ENCODE assay signal across 10 cellular contexts in the genomic region with DNA sequence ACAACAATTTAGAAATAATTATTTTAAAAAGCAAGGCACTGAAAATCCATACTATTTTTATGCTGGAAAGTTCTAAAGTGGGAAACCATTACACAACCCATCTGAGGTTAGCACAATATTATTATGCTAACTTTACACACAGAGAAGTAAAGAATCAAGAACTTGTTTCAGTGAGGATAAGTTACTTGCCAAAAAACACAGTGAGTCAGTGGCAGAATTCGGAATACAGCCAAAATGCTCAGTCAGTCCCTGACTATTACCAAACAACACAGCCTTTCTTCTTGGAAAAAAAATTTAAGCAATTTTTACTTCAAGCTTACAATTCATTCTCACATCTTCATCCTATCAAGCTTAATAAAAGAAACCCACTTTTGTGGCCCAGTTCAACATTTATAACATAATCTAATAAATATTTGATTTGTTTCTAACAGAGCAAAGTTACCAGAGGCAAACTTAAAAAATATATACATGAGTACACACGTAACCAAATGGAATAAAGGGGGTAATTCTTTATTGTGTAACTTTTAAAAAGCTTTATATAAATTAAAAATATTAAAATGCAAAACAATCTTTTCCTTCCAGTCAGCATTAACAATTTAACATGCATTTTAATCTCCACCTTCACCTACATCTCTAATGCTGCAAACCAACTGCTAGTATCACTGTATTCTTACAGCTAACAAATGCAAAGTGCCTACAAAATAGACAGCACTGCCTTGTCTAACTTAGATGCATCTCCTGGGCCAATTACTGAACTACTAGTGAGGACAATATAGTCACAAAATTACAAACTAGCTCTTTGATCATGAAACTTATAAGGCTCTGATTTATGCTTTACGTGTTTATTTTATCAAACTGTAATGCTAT. TPM values are rescaled to one million over a fixed set of nuclear protein-coding genes. Genes with fewer than 3 reads are reported as not detected.
DNase-seq lines count a peak whose midpoint lies in the region; ATAC-seq and TF ChIP-seq lines count a peak whose summit lies in the region.
"Had no signal": no experiment of that assay in that cellular context is flagged by ENCODE, and none has a peak within 500 bp of the region (broad histone marks: within the 10 kb centered on the region; RNA-seq: fewer than 3 reads in every experiment).

No MANE protein-coding gene starts in this region.

- in situ Hi-C loops in SK-MEL-5 (cut with HindIII; ENCODE audit: low pct_unique_long_range_greater_than_20kb, low sequenced_read_pairs): no loop called here

- intact Hi-C loops in prostate gland (cut with DNase I): loop anchor here (5.0 kb wide), 1 partner anchor 53 kb away; a partner anchor contains a TSS

- H3K27ac ChIP-seq in prostate gland: peak overlapping the region in 1 of 2 donors; percentile 7
- H3K27ac ChIP-seq: KMS-11 had no signal

- no peaks in the 10 kb centered on the region for H3K4me1 ChIP-seq in prostate gland (replicated peaks)

- no peaks in the 10 kb centered on the region for H3K9me3 ChIP-seq in prostate gland

- H3K36me3 ChIP-seq in prostate gland: no peaks in the 10 kb centered on the region

- no peak for TF ChIP-seq POLR2A in prostate gland (IDR thresholded peaks at IDR 0.05)

- no peaks in the 10 kb centered on the region for H3K27me3 ChIP-seq in prostate gland (replicated peaks; ENCODE audit: insufficient read depth)

- 45% methylated on average over 3 of the region's 3 CpGs for WGBS in prostate gland

- ATAC-seq in GM21367 (IDR thresholded peaks at IDR 0.05; ENCODE audit: unreplicated experiment) (no peak), HG03025 (IDR thresholded peaks at IDR 0.05; ENCODE audit: low FRiP score, unreplicated experiment) (no peak)

- TF ChIP-seq CTCF in prostate gland (IDR thresholded peaks at IDR 0.05) (no peak), GM10266 (IDR thresholded peaks at IDR 0.05; ENCODE audit: control insufficient read depth, insufficient read depth, low read depth, missing control alignments) (no peak)

- no peak overlapping the region for H3K4me3 ChIP-seq in prostate gland

- DNase-seq in EL (peak; percentile 89), SK-MEL-5 (ENCODE audit: low read depth, low spot score) (peak; percentile 98), fibroblast of peridontal ligament (ENCODE audit: extremely low read depth) (peak; percentile 100), prostate gland (ENCODE audit: low spot score) (peak; percentile 81), GM10266 (ENCODE audit: extremely low spot score) (no peak)
- no peak for DNase-seq in activated CD4-positive, alpha-beta T cell treated with anti-CD3 and anti-CD28 coated beads for 4 hours
- DNase-seq: activated T-cell treated with anti-CD3 and anti-CD28 coated beads, Interleukin-2, amount 50 U/mL, for 1 hour had no signal

RNA-seq across cellular contexts. Expression of a gene that starts 55.2 kb away (rescaled TPM):
- total RNA-seq in SK-MEL-5 (2014; rRNA removed; shearing (Covaris generic)): 139 and 161 TPM in 2 replicates
- polyA plus RNA-seq in SK-MEL-5 (2015; cell fraction: cytosol; rRNA removed): 54.8 and 70.9 TPM in 2 replicates
- polyA plus RNA-seq in SK-MEL-5 (2015; cell fraction: nucleus; rRNA removed): 176 and 213 TPM in 2 replicates
- total RNA-seq in prostate gland: 10 to 100 TPM; 16.8 to 43.7 TPM

Comparison
In these comparisons a context has a peak if more than half of its experiments do, and no peak if none do; other contexts are left out.
1. DNase-seq: peak in EL (single experiment), SK-MEL-5 (single experiment), fibroblast of peridontal ligament (single experiment) and prostate gland (single experiment); none in activated CD4-positive, alpha-beta T cell treated with anti-CD3 and anti-CD28 coated beads for 4 hours (0 of 2) and GM10266 (single experiment).